In the genomic region with DNA sequence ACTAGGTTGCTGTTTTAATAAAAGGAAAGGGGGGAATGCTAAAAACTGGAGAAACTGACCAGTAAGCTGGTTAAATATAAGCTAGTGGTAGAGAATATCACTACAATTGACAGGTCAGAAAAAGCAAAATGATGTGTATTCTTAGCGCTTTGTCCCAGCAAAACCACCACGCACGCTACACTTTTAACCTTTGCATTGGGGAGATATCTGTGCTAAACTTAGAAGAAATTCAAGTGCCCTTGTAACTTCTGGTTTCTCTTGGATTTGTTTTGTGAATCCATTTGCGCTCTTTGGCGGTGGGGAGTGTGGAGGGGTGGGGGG, we compare ENCODE assay signal across 8 cellular contexts. TPM values are rescaled to one million over a fixed set of nuclear protein-coding genes. Genes with fewer than 3 reads are reported as not detected.
DNase-seq lines count a peak whose midpoint lies in the region; ATAC-seq and TF ChIP-seq lines count a peak whose summit lies in the region.

No MANE protein-coding gene starts in this region.

- H3K14ac ChIP-seq in mesenchymal stem cell (ENCODE audit: low read length in 2 of 2) = no peak overlapping the region

- H3K36me3 Mint-ChIP-seq in activated naive CD4-positive, alpha-beta T cell treated with anti-CD3 and anti-CD28 coated beads, Interleukin-2, amount 50 U/mL, for 24 hours = no peaks in the 10 kb centered on the region

- peak overlapping the region; percentile 89 for H3K9ac ChIP-seq in mesenchymal stem cell (ENCODE audit: low read length)

- H3K4me3 ChIP-seq in astrocyte of the spinal cord (ENCODE audit: low read depth, low read length) = peak overlapping the region; percentile 84
- H3K4me3 ChIP-seq in mesenchymal stem cell (ENCODE audit: insufficient read depth in 1 of 2, low read depth in 1 of 2, low read length in 2 of 2) = peak overlapping the region in 1 of 2 experiments; percentile 96
- H3K4me3 ChIP-seq in upper lobe of left lung = peak overlapping the region in 3 of 4 donors; percentile 89 to 98 (median 93)

- H3K27me3 Mint-ChIP-seq in activated naive CD4-positive, alpha-beta T cell treated with anti-CD3 and anti-CD28 coated beads, Interleukin-2, amount 50 U/mL, for 24 hours = no peaks in the 10 kb centered on the region

- no peaks in the 10 kb centered on the region for H3K9me3 ChIP-seq in mesenchymal stem cell (ENCODE audit: control insufficient read depth, low read length)
- no peaks in the 10 kb centered on the region for H3K9me3 ChIP-seq in upper lobe of left lung

- no peak overlapping the region for H2BK120ac ChIP-seq in mesenchymal stem cell (ENCODE audit: low read depth, low read length)

- H3K4me1 ChIP-seq in mesenchymal stem cell (ENCODE audit: control insufficient read depth, insufficient read depth, low read depth, low read length) (peaks cover 13% of the 10 kb centered on the region), upper lobe of left lung (peaks cover 19 to 35% (median 22%) of the 10 kb centered on the region in 4 donors)

- H3K9me3 Mint-ChIP-seq in activated naive CD4-positive, alpha-beta T cell treated with anti-CD3 and anti-CD28 coated beads, Interleukin-2, amount 50 U/mL, for 24 hours = no peaks in the 10 kb centered on the region

- peaks cover 0 to 3% of the 10 kb centered on the region in 2 experiments for H3K36me3 ChIP-seq in mesenchymal stem cell (ENCODE audit: control insufficient read depth in 1 of 2, insufficient read depth in 2 of 2, low read depth in 1 of 2, low read length in 2 of 2)
- no peaks in the 10 kb centered on the region for H3K36me3 ChIP-seq in upper lobe of left lung

- no peak overlapping the region for H4K8ac ChIP-seq in mesenchymal stem cell (ENCODE audit: low read length)

- H4K91ac ChIP-seq in mesenchymal stem cell (ENCODE audit: low read length) = no peak overlapping the region

- no peak overlapping the region for H2AFZ ChIP-seq in mesenchymal stem cell (ENCODE audit: low read depth, low read length)

- H2BK12ac ChIP-seq in mesenchymal stem cell (ENCODE audit: low read length in 2 of 2) = no peak overlapping the region

- TF ChIP-seq EP300 in upper lobe of left lung (IDR thresholded peaks at IDR 0.05) = no peak

- no peak for DNase-seq in activated naive CD4-positive, alpha-beta T cell (lab: John Stamatoyannopoulos, UW)
- DNase-seq in astrocyte of the spinal cord (ENCODE audit: low read depth, low spot score) (no peak), mesenchymal stem cell (no peak), upper lobe of left lung (no peak), NCI-H146 (lab: John Stamatoyannopoulos, UW) (no peak), GDM1 (lab: John Stamatoyannopoulos, UW) (no peak), SKM-1 treated with dmso at 0.1 percent for 144 hours (lab: John Stamatoyannopoulos, UW; ENCODE audit: unreplicated experiment) (no peak)

- peaks cover 25% of the 10 kb centered on the region for H3K79me1 ChIP-seq in mesenchymal stem cell (replicated peaks; ENCODE audit: low read length, poor library complexity, severe bottlenecking)

- no peak overlapping the region for H2BK5ac ChIP-seq in mesenchymal stem cell (ENCODE audit: low read depth, low read length, poor library complexity, severe bottlenecking)

- peak overlapping the region; percentile 76 for H3K4me2 ChIP-seq in mesenchymal stem cell (ENCODE audit: low read length, poor library complexity, severe bottlenecking)

- peaks cover 75% of the 10 kb centered on the region for H3K4me1 Mint-ChIP-seq in activated naive CD4-positive, alpha-beta T cell treated with anti-CD3 and anti-CD28 coated beads, Interleukin-2, amount 50 U/mL, for 24 hours

- H3K23ac ChIP-seq in mesenchymal stem cell (ENCODE audit: low read length in 2 of 2) = no peak overlapping the region

- WGBS in mesenchymal stem cell = 74% methylated on average over 5 of the region's 5 CpGs
- WGBS in upper lobe of left lung, 2 donors = 81 to 86% methylated on average over 5 of the region's 5 CpGs

- H3K27ac Mint-ChIP-seq in activated naive CD4-positive, alpha-beta T cell treated with anti-CD3 and anti-CD28 coated beads, Interleukin-2, amount 50 U/mL, for 24 hours = no peak overlapping the region

- H3K18ac ChIP-seq in mesenchymal stem cell (ENCODE audit: low read depth in 1 of 2, low read length in 2 of 2) = no peak overlapping the region

- no peaks in the 10 kb centered on the region for H3K27me3 ChIP-seq in mesenchymal stem cell (ENCODE audit: control insufficient read depth in 1 of 2, insufficient read depth in 1 of 2, low read length in 2 of 2)
- H3K27me3 ChIP-seq in upper lobe of left lung = no peaks in the 10 kb centered on the region

- no peak overlapping the region for H2AK5ac ChIP-seq in mesenchymal stem cell (ENCODE audit: low read length, severe bottlenecking)

- H3K4me3 Mint-ChIP-seq in activated naive CD4-positive, alpha-beta T cell treated with anti-CD3 and anti-CD28 coated beads, Interleukin-2, amount 50 U/mL, for 24 hours = peak overlapping the region; percentile 90

- no peak for TF ChIP-seq POLR2A in upper lobe of left lung (IDR thresholded peaks at IDR 0.05)

- no peak overlapping the region for H3K27ac ChIP-seq in mesenchymal stem cell (ENCODE audit: low read length, poor library complexity, severe bottlenecking)
- peak overlapping the region in 1 of 4 donors; percentile 91 for H3K27ac ChIP-seq in upper lobe of left lung

- ATAC-seq in upper lobe of left lung (ENCODE audit: low FRiP score in 2 of 2) = no peak

- TF ChIP-seq CTCF in astrocyte of the spinal cord (IDR thresholded peaks at IDR 0.05; ENCODE audit: low read depth, low read length) = no peak
- TF ChIP-seq CTCF in upper lobe of left lung (IDR thresholded peaks at IDR 0.05) = no peak

- H2BK15ac ChIP-seq in mesenchymal stem cell (ENCODE audit: low read depth, poor library complexity, severe bottlenecking) = no peak overlapping the region

- in situ Hi-C loops in astrocyte of the spinal cord (cut with HindIII; ENCODE audit: low sequenced_read_pairs) = no loop called here

- H3K4ac ChIP-seq in mesenchymal stem cell (ENCODE audit: low read depth in 1 of 2, low read length in 2 of 2) = no peak overlapping the region

RNA-seq across cellular contexts. Expression of a gene that starts 1.4 kb away (rescaled TPM):
- polyA plus RNA-seq in mesenchymal stem cell (2013, experiment 1 of 2) = 2.3 TPM
- 2.1 TPM for polyA plus RNA-seq in mesenchymal stem cell (2013, experiment 2 of 2)
- total RNA-seq in upper lobe of left lung = 1 to 10 TPM; 3.3 to 8.4 (median 5.9) TPM
